ENCODE assay signal across 8 cellular contexts in the genomic region with DNA sequence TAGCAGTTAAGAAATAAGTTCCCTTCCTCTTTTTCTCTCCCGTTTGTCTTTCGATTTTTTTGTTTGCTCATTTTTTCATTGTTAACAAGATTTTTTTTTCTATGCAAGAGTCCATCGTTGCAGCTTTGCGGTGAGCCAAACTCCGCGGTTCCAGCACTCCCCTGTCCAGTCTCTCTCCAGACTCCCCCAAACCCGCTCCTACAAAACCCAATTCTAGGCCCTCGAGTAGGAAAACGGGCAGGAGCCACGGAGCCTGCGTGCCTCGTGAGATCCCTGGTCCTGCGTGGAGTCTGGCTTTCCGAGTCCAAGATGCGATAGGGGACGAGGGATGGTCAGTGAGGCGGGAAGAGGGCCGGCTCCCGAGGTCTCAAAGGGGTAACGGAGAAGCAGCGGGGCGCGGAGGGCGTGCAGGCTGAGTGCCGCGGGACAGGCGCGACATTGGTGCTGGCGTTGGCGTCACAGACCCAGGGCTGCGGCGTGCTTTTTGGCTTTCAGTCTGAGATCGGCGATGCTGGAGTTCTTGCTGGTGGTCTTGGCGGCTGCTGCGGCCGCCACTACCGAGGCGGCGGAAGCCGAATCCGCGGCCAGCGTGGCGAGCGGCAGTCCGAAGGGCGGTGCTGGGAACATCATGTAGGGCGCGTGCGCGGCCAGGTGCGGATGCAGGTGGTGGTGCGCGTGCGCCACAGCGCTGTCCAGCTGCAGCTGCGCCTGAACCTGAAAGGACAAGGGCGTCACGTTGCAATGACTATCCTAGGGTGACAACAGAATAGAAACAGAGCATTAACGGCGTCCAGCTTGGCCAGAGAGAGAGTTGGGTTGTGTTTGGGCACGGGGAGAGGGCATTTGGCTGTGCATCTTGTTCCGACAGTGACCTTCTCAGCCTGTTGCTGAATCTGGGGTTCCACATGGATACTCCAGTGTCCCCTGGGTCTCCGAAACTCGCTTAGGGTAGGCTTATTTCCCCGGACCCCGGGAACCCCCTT. TPM values are rescaled to one million over a fixed set of nuclear protein-coding genes. Genes with fewer than 3 reads are reported as not detected.
DNase-seq lines count a peak whose midpoint lies in the region; ATAC-seq, FAIRE-seq and TF ChIP-seq lines count a peak whose summit lies in the region.

No MANE protein-coding gene starts in this region.

- TF ChIP-seq EP300 in stomach (IDR thresholded peaks at IDR 0.05) = no peak

- DNase-seq in GM12892 (ENCODE audit: insufficient read length) = peak; percentile 89
- DNase-seq in NCI-H2029 treated with DMSO at 0.1 percent for 48 hours (lab: John Stamatoyannopoulos, UW) = peak; percentile 39
- DNase-seq in activated CD4-positive, alpha-beta T cell treated with anti-CD3 and anti-CD28 coated beads for 4 hours = peak; percentile 39 to 51
- DNase-seq in ecto neural progenitor cell (ENCODE audit: low spot score) = peak; percentile 92
- peak; percentile 83 for DNase-seq in stomach
- DNase-seq in NCI-H1694 treated with DMSO at 0.1 percent for 48 hours (lab: John Stamatoyannopoulos, UW) = no peak

- peak overlapping the region; percentile 65 to 75 for H3K4me3 ChIP-seq in mucosa of rectum (ENCODE audit: low read length in 2 of 2)
- peak overlapping the region; percentile 45 to 77 (median 58) for H3K4me3 ChIP-seq in stomach

- 2 to 7% (median 2%) methylated on average over 46 to 68 of the region's 68 CpGs for WGBS in stomach, 5 donors

- H3K27ac ChIP-seq in mucosa of rectum (ENCODE audit: low read depth in 2 of 2, low read length in 2 of 2) = no peak overlapping the region
- no peak overlapping the region for H3K27ac ChIP-seq in stomach

- H3K9me3 ChIP-seq in mucosa of rectum (ENCODE audit: control insufficient read depth in 2 of 2, low read length in 2 of 2) = no peaks in the 10 kb centered on the region
- peaks cover 0 to 20% (median 8%) of the 10 kb centered on the region in 4 donors for H3K9me3 ChIP-seq in stomach

- intact Hi-C loops in stomach (cut with DNase I; ENCODE audit: low total_unique reads) = no loop called here

- TF ChIP-seq CTCF in stomach (IDR thresholded peaks at IDR 0.05) = no peak

- FAIRE-seq in GM12892 (lab: Jason Lieb, UNC) = peak; percentile 100

- H3K36me3 ChIP-seq in mucosa of rectum (ENCODE audit: control insufficient read depth in 2 of 2, insufficient read depth in 2 of 2, low read length in 2 of 2) (no peaks in the 10 kb centered on the region), stomach (no peaks in the 10 kb centered on the region)

- peaks cover 82 to 84% of the 10 kb centered on the region in 2 donors for H3K27me3 ChIP-seq in mucosa of rectum (ENCODE audit: control insufficient read depth in 2 of 2, insufficient read depth in 2 of 2, low read length in 2 of 2)
- H3K27me3 ChIP-seq in stomach = peaks cover 37 to 100% (median 89%) of the 10 kb centered on the region in 3 donors

- peak; percentile 95 for ATAC-seq in HG02763 (IDR thresholded peaks at IDR 0.05; ENCODE audit: unreplicated experiment)

- H3K4me1 ChIP-seq in mucosa of rectum (ENCODE audit: control insufficient read depth in 2 of 2, insufficient read depth in 2 of 2, low read length in 2 of 2) = peaks cover 5 to 12% of the 10 kb centered on the region in 2 donors
- peaks cover 9 to 28% (median 20%) of the 10 kb centered on the region in 4 donors for H3K4me1 ChIP-seq in stomach

- peak; percentile 72; the same call in 1 of the 2 replicates for TF ChIP-seq POLR2A in GM12892 (IDR thresholded peaks at IDR 0.05; ENCODE audit: low read depth, low read length)
- no peak for TF ChIP-seq POLR2A in stomach (IDR thresholded peaks at IDR 0.05)

- H3K9ac ChIP-seq in mucosa of rectum (ENCODE audit: low read depth in 1 of 2, low read length in 2 of 2) = peak overlapping the region in 1 of 2 donors; percentile 49

RNA-seq across cellular contexts. Expression of gene SHOX2, which starts 8.4 kb away (rescaled TPM):
- polyA plus RNA-seq in GM12892 (2012; ENCODE audit: missing spikeins) = 0.17 TPM
- total RNA-seq in stomach = under 1 TPM in 1 of 5 donors, not detected in 4; 0.55 TPM
- polyA plus RNA-seq in stomach = under 1 TPM in 1 of 3 donors, not detected in 2; 0.10 TPM

RNA-seq across cellular contexts. Expression of gene RSRC1, which starts 12.0 kb away (rescaled TPM):
- 33.7 TPM for polyA plus RNA-seq in GM12892 (2012; ENCODE audit: missing spikeins)
- total RNA-seq in stomach = 100 to 1,000 TPM in 1 of 5 donors, 10 to 100 TPM in 3, 1 to 10 TPM in 1; 1.7 to 502 (median 12.1) TPM
- polyA plus RNA-seq in stomach = 10 to 100 TPM; 10.4 to 12.1 (median 11.9) TPM
